8 cellular contexts compared by ENCODE assay signal in the genomic region with DNA sequence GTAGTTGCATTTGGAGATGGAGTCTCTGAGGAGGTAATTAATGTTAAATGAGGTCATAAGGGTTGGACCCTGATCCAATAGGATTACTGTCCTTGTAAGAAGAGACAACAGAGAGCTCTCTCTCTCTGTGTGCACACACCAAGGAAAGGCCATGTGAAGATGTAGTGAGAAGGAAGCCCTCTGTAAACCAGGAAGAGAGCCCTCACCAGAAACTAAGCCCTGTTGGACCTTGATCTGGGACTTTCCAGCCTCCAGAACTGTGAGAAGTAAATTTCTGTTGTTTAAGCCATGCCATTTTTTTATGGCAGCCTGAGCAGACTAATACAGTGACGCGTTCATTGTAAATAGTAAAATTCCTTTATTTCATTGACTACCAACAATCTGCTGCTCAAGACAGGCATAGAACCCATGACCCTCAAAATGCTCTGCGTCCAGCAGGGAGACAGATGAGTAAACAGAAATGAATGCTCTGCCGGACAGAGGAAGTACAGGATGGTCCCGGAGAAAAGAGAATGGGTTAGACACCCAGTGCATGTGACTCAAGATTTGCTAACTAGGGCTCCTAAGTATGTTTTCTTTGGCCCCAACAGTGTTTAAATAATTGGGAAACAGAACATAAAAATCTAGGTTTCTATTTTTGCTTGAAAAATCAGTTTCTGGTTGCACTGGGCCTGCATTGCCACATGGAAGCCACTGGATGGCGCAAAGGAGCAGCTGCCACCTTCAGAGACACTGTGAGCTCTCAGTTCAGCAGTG. TPM values are rescaled to one million over a fixed set of nuclear protein-coding genes. Genes with fewer than 3 reads are reported as not detected.
DNase-seq lines count a peak whose midpoint lies in the region; ATAC-seq and TF ChIP-seq lines count a peak whose summit lies in the region.

No MANE protein-coding gene starts in this region.

- no peaks in the 10 kb centered on the region for H3K9me3 ChIP-seq in SJSA1 (replicated peaks)

- H3K36me3 Mint-ChIP-seq in osteocyte (ENCODE audit: unreplicated experiment): no peaks in the 10 kb centered on the region

- H3K27me3 ChIP-seq in SJSA1 (replicated peaks): no peaks in the 10 kb centered on the region

- H3K27ac ChIP-seq in SJSA1: peak overlapping the region; percentile 67

- peak overlapping the region; percentile 95 for H3K27ac Mint-ChIP-seq in osteocyte (ENCODE audit: unreplicated experiment)

- H3K4me3 ChIP-seq in SJSA1 (no peak overlapping the region), foreskin fibroblast (ENCODE audit: low read depth in 1 of 2, low read length in 2 of 2) (no peak overlapping the region)

- H3K27me3 Mint-ChIP-seq in osteocyte (ENCODE audit: unreplicated experiment): no peaks in the 10 kb centered on the region

- peak; percentile 85 for DNase-seq in AG08395 (ENCODE audit: low spot score)
- peak; percentile 5 for DNase-seq in GM19240 (ENCODE audit: insufficient read length, low spot score)
- DNase-seq in SJSA1 (ENCODE audit: low read depth in 1 of 2, low spot score in 2 of 2): peak; percentile 70 to 71
- peak; percentile 97 to 98 for DNase-seq in foreskin fibroblast
- DNase-seq in osteocyte (ENCODE audit: extremely low spot score, unreplicated experiment): peak; percentile 89

- H3K4me3 Mint-ChIP-seq in osteocyte (ENCODE audit: unreplicated experiment): no peak overlapping the region

- H3K4me1 ChIP-seq in SJSA1 (replicated peaks): peaks cover 17% of the 10 kb centered on the region

- H3K9me3 Mint-ChIP-seq in osteocyte (ENCODE audit: unreplicated experiment): no peaks in the 10 kb centered on the region

- no peaks in the 10 kb centered on the region for H3K36me3 ChIP-seq in SJSA1

- ATAC-seq in HG03095 (IDR thresholded peaks at IDR 0.05; ENCODE audit: unreplicated experiment) (no peak), HG03108 (IDR thresholded peaks at IDR 0.05; ENCODE audit: unreplicated experiment) (no peak), GM19467 (IDR thresholded peaks at IDR 0.05; ENCODE audit: unreplicated experiment) (no peak)

- TF ChIP-seq CTCF in foreskin fibroblast (IDR thresholded peaks at IDR 0.05; ENCODE audit: low read depth, low read length) (peak; percentile 99), osteocyte (IDR thresholded peaks at IDR 0.05) (peak; percentile 97)

- peaks cover 37% of the 10 kb centered on the region for H3K4me1 Mint-ChIP-seq in osteocyte (ENCODE audit: unreplicated experiment)

RNA-seq across cellular contexts. Expression of gene TNFAIP8L3, which starts 37.9 kb away (rescaled TPM):
- total RNA-seq in SJSA1 (2014; rRNA removed; shearing (Covaris generic)): 0.13 TPM in 1 of 2 replicates, not detected in the other
- total RNA-seq in osteocyte: 0.31 and 0.35 TPM in 2 replicates

Comparison
In these comparisons a context has a peak if more than half of its experiments do, and no peak if none do; other contexts are left out.
1. DNase-seq: peak in every context shown above with its lines; median percentile 98 in foreskin fibroblast; 89 in osteocyte; 85 in AG08395; 70 in SJSA1; 5 in GM19240.